In the genomic region with DNA sequence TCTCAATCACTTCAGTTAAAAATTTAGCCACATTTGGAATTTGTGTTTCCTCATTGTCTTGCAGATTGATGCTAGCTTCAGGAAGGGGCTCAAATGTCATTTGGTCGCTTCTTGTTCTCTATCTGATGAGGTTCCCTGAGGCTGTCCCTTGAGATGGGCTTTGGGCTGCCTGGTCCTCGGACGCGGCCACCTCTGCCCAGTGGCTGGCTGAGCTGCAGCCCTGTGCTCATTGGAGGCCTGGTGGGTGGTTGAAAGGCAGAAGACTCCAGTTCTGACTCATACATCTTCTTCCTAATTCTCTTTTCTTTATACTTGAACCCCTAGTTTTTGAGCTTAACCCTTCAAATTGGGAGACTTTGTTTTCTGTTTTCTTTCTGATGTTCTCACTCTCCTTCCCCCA, we compare ENCODE assay signal across 27 cellular contexts.
DNase-seq lines count a peak whose midpoint lies in the region; TF ChIP-seq lines count a peak whose summit lies in the region.
"Had no signal": no experiment of that assay in that cellular context is flagged by ENCODE, and none has a peak within 500 bp of the region (broad histone marks: within the 10 kb centered on the region; RNA-seq: fewer than 3 reads in every experiment).

No MANE protein-coding gene starts in this region.

- 92 to 99% (median 95%) methylated on average over 4 of the region's 4 CpGs for WGBS in spleen, 5 donors

- no peaks in the 10 kb centered on the region for H3K36me3 ChIP-seq in spleen
- H3K36me3 ChIP-seq: BE2C; BLaER1; BLaER1 treated with 17β-estradiol and CSF1 and Interleukin-3, amounts not matched to agents 10 nM and 100 nM had no signal

- no peak for TF ChIP-seq POLR2A in spleen (IDR thresholded peaks at IDR 0.05)

- intact Hi-C loops in spleen (cut with DNase I; ENCODE audit: low total_unique reads): no loop called here

- no peaks in the 10 kb centered on the region for H3K27me3 ChIP-seq in spleen (replicated peaks in 1 of 7)
- H3K27me3 ChIP-seq: BE2C; BLaER1; BLaER1 treated with 17β-estradiol and CSF1 and Interleukin-3, amounts not matched to agents 10 nM and 100 nM had no signal

- peak; percentile 40 for DNase-seq in spleen
- DNase-seq in kidney tubule cell (ENCODE audit: low spot score): no peak
- DNase-seq: 8988T; ACHN; AML-193; BE2C; C1 segment of cervical spinal cord; Caco-2; Calu3; CD4-positive, alpha-beta memory T cell; CD4-positive, alpha-beta T cell; CD4-positive, CD25-positive, alpha-beta regulatory T cell; CD8-positive, alpha-beta memory T cell; CD8-positive, alpha-beta T cell; COR-L47; DMS 273 treated with DMSO at 0.1 percent for 48 hours; DMS153; DMS53; DMS79; DMS79 treated with DMSO at 0.1 percent for 48 hours; DND-41; EL had no signal

- H3K27ac ChIP-seq in spleen: no peak overlapping the region
- H3K27ac ChIP-seq: 22Rv1; A549; BLaER1; BLaER1 treated with 17β-estradiol and CSF1 and Interleukin-3, amounts not matched to agents 10 nM and 100 nM; C4-2B had no signal

- TF ChIP-seq CTCF in spleen (IDR thresholded peaks at IDR 0.05 in 8 of 11, conservative IDR thresholded peaks at IDR 0.05 in 3 of 11): no peak

- peaks cover 0 to 4% (median 0%) of the 10 kb centered on the region in 8 donors for H3K9me3 ChIP-seq in spleen
- H3K9me3 ChIP-seq: A549; BE2C; BLaER1; BLaER1 treated with 17β-estradiol and CSF1 and Interleukin-3, amounts not matched to agents 10 nM and 100 nM; Caco-2 had no signal

- no peak overlapping the region for H3K4me3 ChIP-seq in spleen
- H3K4me3 ChIP-seq: A549; BLaER1; BLaER1 treated with 17β-estradiol and CSF1 and Interleukin-3, amounts not matched to agents 10 nM and 100 nM had no signal

- no peaks in the 10 kb centered on the region for H3K4me1 ChIP-seq in spleen
- H3K4me1 ChIP-seq: A549, BE2C, BLaER1, Caco-2 had no signal
